In genomic region chr2:11371099-11371937, GRCh38 we compare ENCODE assay signal across 1 cellular context.
TF ChIP-seq lines count a peak whose summit lies in the region.

No MANE protein-coding gene starts in this region.

TF ChIP-seq in IMR-90, 13 proteins besides CTCF, POLR2A, EP300 and RAD21 (continued from another document):
- TF ChIP-seq FOS (IDR thresholded peaks at IDR 0.05; ENCODE audit: low read depth, low read length) (no peak), MXI1 (IDR thresholded peaks at IDR 0.05; ENCODE audit: borderline replicate concordance, low read depth, low read length) (no peak), RCOR1 (IDR thresholded peaks at IDR 0.05; ENCODE audit: insufficient replicate concordance, low read length) (no peak), NFE2L2 (IDR thresholded peaks at IDR 0.05; ENCODE audit: low read depth, low read length) (no peak), RFX5 (IDR thresholded peaks at IDR 0.05; ENCODE audit: low read depth, low read length) (no peak), ELK1 (IDR thresholded peaks at IDR 0.05; ENCODE audit: borderline replicate concordance, low read depth, low read length) (no peak), MAZ (IDR thresholded peaks at IDR 0.05; ENCODE audit: borderline replicate concordance, low read depth, low read length) (no peak), USF2 (IDR thresholded peaks at IDR 0.05; ENCODE audit: low read depth, low read length) (no peak), MAFK (IDR thresholded peaks at IDR 0.05; ENCODE audit: low read depth, low read length) (no peak), SMC3 (IDR thresholded peaks at IDR 0.05; ENCODE audit: low read depth, low read length) (no peak)
TF ChIP-seq in IMR-90: peak in this region for 0.
